Comparison of ENCODE assay signal across 8 cellular contexts in genomic region chr3:157204431-157204830, GRCh38. TPM values are rescaled to one million over a fixed set of nuclear protein-coding genes. Genes with fewer than 3 reads are reported as not detected.
DNase-seq lines count a peak whose midpoint lies in the region; ATAC-seq and TF ChIP-seq lines count a peak whose summit lies in the region.

No MANE protein-coding gene starts in this region.

- no peaks in the 10 kb centered on the region for H3K36me3 Mint-ChIP-seq in natural killer cell

- no peak overlapping the region for H3K9ac ChIP-seq in BLaER1

- DNase-seq in Kasumi-1 (lab: John Stamatoyannopoulos, UW) = peak; percentile 30 to 62
- peak; percentile 34 for DNase-seq in astrocyte of the cerebellum (ENCODE audit: low read depth)
- no peak for DNase-seq in lung (ENCODE audit: low spot score)
- DNase-seq in activated CD4-positive, alpha-beta T cell treated with anti-CD3 and anti-CD28 coated beads for 4 hours = no peak
- no peak for DNase-seq in DMS153 (lab: John Stamatoyannopoulos, UW)
- DNase-seq in natural killer cell = no peak
- no peak for DNase-seq in KG1 (lab: John Stamatoyannopoulos, UW)

- H3K27ac ChIP-seq in BLaER1 (no peak overlapping the region), lung (ENCODE audit: low read depth in 1 of 2, low read length in 1 of 2) (no peak overlapping the region)

- H3K9me3 ChIP-seq in BLaER1 (no peaks in the 10 kb centered on the region), lung (ENCODE audit: control insufficient read depth in 2 of 2, insufficient read depth in 1 of 2, low read length in 1 of 2) (no peaks in the 10 kb centered on the region)

- peaks cover 14% of the 10 kb centered on the region for H3K4me1 ChIP-seq in BLaER1
- H3K4me1 ChIP-seq in lung (ENCODE audit: control insufficient read depth in 2 of 2, insufficient read depth in 2 of 2, low read length in 2 of 2) = no peaks in the 10 kb centered on the region

- no peaks in the 10 kb centered on the region for H3K4me1 Mint-ChIP-seq in natural killer cell

- H3K9me3 Mint-ChIP-seq in natural killer cell = no peaks in the 10 kb centered on the region

- H4K20me1 ChIP-seq in BLaER1 = no peaks in the 10 kb centered on the region

- in situ Hi-C loops in astrocyte of the cerebellum (cut with HindIII; ENCODE audit: low sequenced_read_pairs) = loop anchor here (5.0 kb wide), 1 partner anchor 293 kb away; no protein-coding TSS in a partner anchor

- 38 to 40% methylated on average over 1 of the region's 1 CpG for WGBS in lung, 2 donors

- TF ChIP-seq CTCF in astrocyte of the cerebellum (IDR thresholded peaks at IDR 0.05; ENCODE audit: low read depth, low read length, missing control alignments) (no peak), lung (IDR thresholded peaks at IDR 0.05; ENCODE audit: control extremely low read depth, extremely low read depth) (peak; percentile 15), natural killer cell (IDR thresholded peaks at IDR 0.05) (no peak)

- intact Hi-C loops in natural killer cell (cut with micrococcal nuclease) = no loop called here

- no peak overlapping the region for H3K27ac Mint-ChIP-seq in natural killer cell

- H3K27me3 Mint-ChIP-seq in natural killer cell (ENCODE audit: low read depth in 2 of 2) = no peaks in the 10 kb centered on the region

- H3K36me3 ChIP-seq in BLaER1 = peaks cover 3% of the 10 kb centered on the region; the same call in 1 of the 2 replicates
- no peaks in the 10 kb centered on the region for H3K36me3 ChIP-seq in lung (ENCODE audit: control insufficient read depth in 2 of 2, insufficient read depth in 2 of 2, low read length in 2 of 2)

- no peak overlapping the region for H3K4me3 ChIP-seq in BLaER1
- no peak overlapping the region for H3K4me3 ChIP-seq in astrocyte of the cerebellum (ENCODE audit: low read depth, low read length)
- no peak overlapping the region for H3K4me3 ChIP-seq in lung

- no peak overlapping the region for H3K4me3 Mint-ChIP-seq in natural killer cell

- H3K27me3 ChIP-seq in BLaER1 (no peaks in the 10 kb centered on the region), lung (ENCODE audit: control insufficient read depth, insufficient read depth) (no peaks in the 10 kb centered on the region)

- peak overlapping the region; percentile 59; the same call in 1 of the 2 replicates for H3K4me2 ChIP-seq in BLaER1

- ATAC-seq in lung (ENCODE audit: insufficient read depth, low FRiP score) = no peak
- ATAC-seq in natural killer cell = no peak

RNA-seq across cellular contexts. Expression of gene CCNL1, which starts 44.5 kb away (rescaled TPM):
- total RNA-seq in lung (100 to 1,000 TPM in 1 of 2 donors, 10 to 100 TPM in 1; 91.1 to 383 TPM), natural killer cell (1,000 to 10,000 TPM; 1,104 to 1,331 (median 1,220) TPM)
- 100 to 1,000 TPM in 1 of 2 donors, 10 to 100 TPM in 1; 95.3 to 124 TPM for polyA plus RNA-seq in lung

Comparison
In these comparisons a context has a peak if more than half of its experiments do, and no peak if none do; other contexts are left out.
1. DNase-seq: peak in Kasumi-1 (2 of 2) and astrocyte of the cerebellum (single experiment); none in lung (single experiment), activated CD4-positive, alpha-beta T cell treated with anti-CD3 and anti-CD28 coated beads for 4 hours (0 of 2), DMS153 (single experiment), natural killer cell (single experiment) and KG1 (single experiment).